In genomic region chr1:214602764-214603657, GRCh38 we compare ENCODE assay signal across 8 cellular contexts. TPM values are rescaled to one million over a fixed set of nuclear protein-coding genes. Genes with fewer than 3 reads are reported as not detected.
DNase-seq lines count a peak whose midpoint lies in the region; ATAC-seq and TF ChIP-seq lines count a peak whose summit lies in the region.

Gene CENPF, plus strand, starts transcription at chr1:214603195. Its CDS starts 10,560 bp downstream, at chr1:214613755.

- peak within 1 kb of the TSS; percentile 53; the same call in 1 of the 2 replicates for H2AFZ ChIP-seq in GM23338

- peaks cover 12% of the 10 kb centered on the region for H3K4me1 Mint-ChIP-seq in GM23338
- peaks cover 14 to 21% of the 10 kb centered on the region in 2 donors for H3K4me1 Mint-ChIP-seq in natural killer cell treated with Interleukin-12 subunit alpha and Interleukin-12 subunit beta and Interleukin-15 and Interleukin-18, amount 100 ng/mL, for 72 hours (ENCODE audit: low read depth in 2 of 2)

- no peaks in the 10 kb centered on the region for H3K9me2 ChIP-seq in GM23338 (ENCODE audit: insufficient read depth)

- no peaks in the 10 kb centered on the region for H3F3A ChIP-seq in GM23338 (replicated peaks; ENCODE audit: low read depth)

- ATAC-seq in GM23338: peak; percentile 97
- peak; percentile 98 to 99 for ATAC-seq in natural killer cell treated with Interleukin-12 subunit alpha and Interleukin-12 subunit beta and Interleukin-15 and Interleukin-18, amount 100 ng/mL, for 72 hours
- peak; percentile 95 for ATAC-seq in stimulated activated naive CD8-positive, alpha-beta T cell treated with anti-CD3 and anti-CD28 coated beads, Interleukin-15, Interleukin-2, amounts not matched to agents 100 U/mL and 50 U/mL, for 24 hours

- H4K20me1 ChIP-seq in GM23338 (replicated peaks; ENCODE audit: insufficient read depth): peaks cover 8% of the 10 kb centered on the region; the same call in 1 of the 2 replicates

- no peaks in the 10 kb centered on the region for H3K9me3 Mint-ChIP-seq in GM23338
- H3K9me3 Mint-ChIP-seq in natural killer cell treated with Interleukin-12 subunit alpha and Interleukin-12 subunit beta and Interleukin-15 and Interleukin-18, amount 100 ng/mL, for 72 hours: no peaks in the 10 kb centered on the region

- peaks cover 5% of the 10 kb centered on the region for H3K27me3 Mint-ChIP-seq in GM23338 (ENCODE audit: insufficient read depth, low read depth, poor library complexity)
- peaks cover 0 to 11% of the 10 kb centered on the region in 2 donors for H3K27me3 Mint-ChIP-seq in natural killer cell treated with Interleukin-12 subunit alpha and Interleukin-12 subunit beta and Interleukin-15 and Interleukin-18, amount 100 ng/mL, for 72 hours

- H3K36me3 ChIP-seq in GM23338 (ENCODE audit: insufficient read depth): no peaks in the 10 kb centered on the region

- peaks cover 11% of the 10 kb centered on the region; the same call in 2 of the 3 replicates for H3K36me3 Mint-ChIP-seq in GM23338 (ENCODE audit: low read depth)
- H3K36me3 Mint-ChIP-seq in natural killer cell treated with Interleukin-12 subunit alpha and Interleukin-12 subunit beta and Interleukin-15 and Interleukin-18, amount 100 ng/mL, for 72 hours: no peaks in the 10 kb centered on the region

- peak within 1 kb of the TSS; percentile 98 for H3K4me2 ChIP-seq in GM23338

- DNase-seq in EL (peak; percentile 99), GM23338 (ENCODE audit: low spot score) (peak; percentile 100), LHCN-M2 (ENCODE audit: low read depth) (peak; percentile 99), RPMI8226 (peak; percentile 98), fibroblast of peridontal ligament (ENCODE audit: extremely low read depth) (peak; percentile 99)
- DNase-seq in activated T-helper 1 cell treated with anti-CD3 and anti-CD28 coated beads, Interleukin-2, amount 50 U/mL, for 16 hours (ENCODE audit: low read depth in 1 of 2, low spot score in 1 of 2): peak; percentile 80 to 82
- DNase-seq in natural killer cell treated with Interleukin-12 subunit alpha and Interleukin-12 subunit beta and Interleukin-15 and Interleukin-18, amount 100 ng/mL, for 72 hours (ENCODE audit: low spot score): peak; percentile 93
- DNase-seq in stimulated activated naive CD8-positive, alpha-beta T cell treated with anti-CD3 and anti-CD28 coated beads, Interleukin-15, Interleukin-2, amounts not matched to agents 100 U/mL and 50 U/mL, for 24 hours: peak; percentile 88

- H3K4me1 ChIP-seq in GM23338 (ENCODE audit: insufficient read depth): peaks cover 9% of the 10 kb centered on the region

- peak within 1 kb of the TSS; percentile 30 for H3K27ac ChIP-seq in GM23338 (ENCODE audit: low read depth)

- peak within 1 kb of the TSS; percentile 98 for H3K4me3 Mint-ChIP-seq in GM23338
- H3K4me3 Mint-ChIP-seq in natural killer cell treated with Interleukin-12 subunit alpha and Interleukin-12 subunit beta and Interleukin-15 and Interleukin-18, amount 100 ng/mL, for 72 hours: peak within 1 kb of the TSS; percentile 89

- peaks cover 43% of the 10 kb centered on the region for H3K79me2 ChIP-seq in GM23338 (replicated peaks; ENCODE audit: insufficient read depth)

- H3K27me3 ChIP-seq in GM23338 (ENCODE audit: insufficient read depth): no peaks in the 10 kb centered on the region

- TF ChIP-seq CTCF in GM23338 (conservative IDR thresholded peaks at IDR 0.05; ENCODE audit: low read depth in 2 of 2): no peak

- H3K27ac Mint-ChIP-seq in GM23338: peak within 1 kb of the TSS; percentile 98
- peak within 1 kb of the TSS; percentile 23 to 68 for H3K27ac Mint-ChIP-seq in natural killer cell treated with Interleukin-12 subunit alpha and Interleukin-12 subunit beta and Interleukin-15 and Interleukin-18, amount 100 ng/mL, for 72 hours

- H3K4me3 ChIP-seq in GM23338: peak within 1 kb of the TSS; percentile 89

TF ChIP-seq in GM23338, 12 proteins besides CTCF, POLR2A, EP300 and RAD21:
- TF ChIP-seq POLR2AphosphoS5 (IDR thresholded peaks at IDR 0.05; ENCODE audit: low read depth) (peak; percentile 77), ZNF462 (CRISPR knock-in tag; IDR thresholded peaks at IDR 0.05) (no peak), STAT1 (IDR thresholded peaks at IDR 0.05; ENCODE audit: unreplicated experiment) (no peak)

RNA-seq across cellular contexts. Expression of gene CENPF, which starts in this region (rescaled TPM):
- total RNA-seq in GM23338 (2014; rRNA removed; shearing (Covaris generic)): 123 TPM in 2 replicates
- polyA plus RNA-seq in GM23338 (2016; fragmentation: Nextera tagmentation; extraction: Ambion mirVana): 301 and 376 TPM in 2 replicates
- total RNA-seq in LHCN-M2 (2014; rRNA removed): 199 and 222 TPM in 2 replicates
- polyA plus RNA-seq in LHCN-M2 (2012): 29.3 TPM
- total RNA-seq in natural killer cell treated with Interleukin-12 subunit alpha and Interleukin-12 subunit beta and Interleukin-15 and Interleukin-18, amount 100 ng/mL, for 72 hours: 10 to 100 TPM; 28.7 to 56.7 TPM

Comparison
In these comparisons a context has a peak if more than half of its experiments do, and no peak if none do; other contexts are left out.
1. Peak in every context shown above with its lines: DNase-seq, ATAC-seq, H3K4me3 ChIP-seq and H3K27ac ChIP-seq.